ENCODE assay signal across 8 cellular contexts in genomic region chr9:134326754-134327526, GRCh38. TPM values are rescaled to one million over a fixed set of nuclear protein-coding genes. Genes with fewer than 3 reads are reported as not detected.
A peak's percentile ranks its signal among the peaks of the same experiment; 100 is the strongest.
DNase-seq lines count a peak whose midpoint lies in the region; ATAC-seq and TF ChIP-seq lines count a peak whose summit lies in the region.

No MANE protein-coding gene starts in this region.

- peaks cover 51% of the 10 kb centered on the region for H4K20me1 ChIP-seq in neural progenitor cell (ENCODE audit: low read depth)

- no peaks in the 10 kb centered on the region for H3K9me3 ChIP-seq in SJCRH30 (replicated peaks)
- no peaks in the 10 kb centered on the region for H3K9me3 ChIP-seq in neural progenitor cell (ENCODE audit: low read depth)

- H3K4me1 ChIP-seq in SJCRH30 (peaks cover 36% of the 10 kb centered on the region), neural progenitor cell (peaks cover 54% of the 10 kb centered on the region)

- no peaks in the 10 kb centered on the region for H3K36me3 ChIP-seq in SJCRH30
- H3K36me3 ChIP-seq in neural progenitor cell, result no peaks in the 10 kb centered on the region

- no peak overlapping the region for H2AFZ ChIP-seq in neural progenitor cell (replicated peaks)

- intact Hi-C loops in activated T-helper 1 cell treated with anti-CD3 and anti-CD28 coated beads, Interleukin-12 subunit alpha, Interleukin-12 subunit beta, Interleukin-2, Interleukin-4 antibody, amounts not matched to agents 30 ng/mL and 10 ng/mL and 1 ng/mL, durations not matched to agents 14 hours and 24 hours and 36 hours (cut with micrococcal nuclease), result loop anchor here (5.0 to 10.0 kb wide), 3 partner anchors 65 to 155 kb away; no protein-coding TSS in a partner anchor

- no peak overlapping the region for H3K27ac Mint-ChIP-seq in neural progenitor cell
- H3K27ac Mint-ChIP-seq in activated T-helper 1 cell treated with anti-CD3 and anti-CD28 coated beads, Interleukin-12 subunit alpha, Interleukin-12 subunit beta, Interleukin-2, Interleukin-4 antibody, amounts not matched to agents 30 ng/mL and 10 ng/mL and 1 ng/mL, durations not matched to agents 14 hours and 24 hours and 36 hours, result no peak overlapping the region

- H3K27me3 ChIP-seq in SJCRH30, result peaks cover 9% of the 10 kb centered on the region
- no peaks in the 10 kb centered on the region for H3K27me3 ChIP-seq in neural progenitor cell

- peaks cover 11% of the 10 kb centered on the region for H3K27me3 Mint-ChIP-seq in neural progenitor cell (ENCODE audit: insufficient read depth, low read depth)
- H3K27me3 Mint-ChIP-seq in activated T-helper 1 cell treated with anti-CD3 and anti-CD28 coated beads, Interleukin-12 subunit alpha, Interleukin-12 subunit beta, Interleukin-2, Interleukin-4 antibody, amounts not matched to agents 30 ng/mL and 10 ng/mL and 1 ng/mL, durations not matched to agents 14 hours and 24 hours and 36 hours (ENCODE audit: insufficient read depth), result peaks cover 30% of the 10 kb centered on the region

- peaks cover 48% of the 10 kb centered on the region for H3F3A ChIP-seq in neural progenitor cell (ENCODE audit: low read depth)

- H3K36me3 Mint-ChIP-seq in neural progenitor cell, result no peaks in the 10 kb centered on the region
- no peaks in the 10 kb centered on the region for H3K36me3 Mint-ChIP-seq in activated T-helper 1 cell treated with anti-CD3 and anti-CD28 coated beads, Interleukin-12 subunit alpha, Interleukin-12 subunit beta, Interleukin-2, Interleukin-4 antibody, amounts not matched to agents 30 ng/mL and 10 ng/mL and 1 ng/mL, durations not matched to agents 14 hours and 24 hours and 36 hours (ENCODE audit: low read depth)

- peaks cover 44% of the 10 kb centered on the region for H3K4me1 Mint-ChIP-seq in neural progenitor cell
- peaks cover 6% of the 10 kb centered on the region for H3K4me1 Mint-ChIP-seq in activated T-helper 1 cell treated with anti-CD3 and anti-CD28 coated beads, Interleukin-12 subunit alpha, Interleukin-12 subunit beta, Interleukin-2, Interleukin-4 antibody, amounts not matched to agents 30 ng/mL and 10 ng/mL and 1 ng/mL, durations not matched to agents 14 hours and 24 hours and 36 hours (ENCODE audit: low read depth)

- peak overlapping the region; percentile 51 for H3K9ac ChIP-seq in neural progenitor cell

- H3K4me2 ChIP-seq in neural progenitor cell, result peak overlapping the region; percentile 99

- H3K79me2 ChIP-seq in neural progenitor cell (ENCODE audit: low read depth), result peaks cover 49% of the 10 kb centered on the region

- H3K9me3 Mint-ChIP-seq in neural progenitor cell, result no peaks in the 10 kb centered on the region
- H3K9me3 Mint-ChIP-seq in activated T-helper 1 cell treated with anti-CD3 and anti-CD28 coated beads, Interleukin-12 subunit alpha, Interleukin-12 subunit beta, Interleukin-2, Interleukin-4 antibody, amounts not matched to agents 30 ng/mL and 10 ng/mL and 1 ng/mL, durations not matched to agents 14 hours and 24 hours and 36 hours, result no peaks in the 10 kb centered on the region

- H3K27ac ChIP-seq in SJCRH30, result peak overlapping the region; percentile 4; the same call in 1 of the 2 replicates
- no peak overlapping the region for H3K27ac ChIP-seq in neural progenitor cell

- no peak for ATAC-seq in HG03175 (IDR thresholded peaks at IDR 0.05; ENCODE audit: unreplicated experiment)

- TF ChIP-seq CTCF in fibroblast of mammary gland (conservative IDR thresholded peaks at IDR 0.05; ENCODE audit: control insufficient read depth, insufficient read depth, low read depth, low read length) (no peak), neural progenitor cell (IDR thresholded peaks at IDR 0.05) (no peak)

- H3K4me3 Mint-ChIP-seq in neural progenitor cell, result peak overlapping the region; percentile 86
- no peak overlapping the region for H3K4me3 Mint-ChIP-seq in activated T-helper 1 cell treated with anti-CD3 and anti-CD28 coated beads, Interleukin-12 subunit alpha, Interleukin-12 subunit beta, Interleukin-2, Interleukin-4 antibody, amounts not matched to agents 30 ng/mL and 10 ng/mL and 1 ng/mL, durations not matched to agents 14 hours and 24 hours and 36 hours

- H3K4me3 ChIP-seq in SJCRH30, result peak overlapping the region; percentile 75
- H3K4me3 ChIP-seq in fibroblast of mammary gland (ENCODE audit: control insufficient read depth, low read depth, low read length), result peak overlapping the region; percentile 61
- H3K4me3 ChIP-seq in neural progenitor cell, result peak overlapping the region; percentile 98

- DNase-seq in DMS 273 (lab: John Stamatoyannopoulos, UW; ENCODE audit: unreplicated experiment) (peak; percentile 60), DMS 273 treated with DMSO at 0.1 percent for 48 hours (lab: John Stamatoyannopoulos, UW) (no peak), SJCRH30 (peak in 1 of 2 experiments; percentile 59), fibroblast of mammary gland (ENCODE audit: low read depth) (peak; percentile 31), neural progenitor cell (ENCODE audit: low spot score) (peak; percentile 67), SIG-M5 (lab: John Stamatoyannopoulos, UW) (no peak)
- no peak for DNase-seq in activated T-helper 1 cell treated with anti-CD3 and anti-CD28 coated beads, Interleukin-12 subunit alpha, Interleukin-12 subunit beta, Interleukin-2, Interleukin-4 antibody, amounts not matched to agents 30 ng/mL and 10 ng/mL and 1 ng/mL, durations not matched to agents 14 hours and 24 hours and 36 hours (ENCODE audit: low spot score)

RNA-seq across cellular contexts. Expression of gene RXRA, which starts 0.7 kb away (rescaled TPM):
- total RNA-seq in SJCRH30 (2014; rRNA removed; shearing (Covaris generic)), result 37.0 and 39.1 TPM in 2 replicates
- 11.6 and 25.5 TPM in 2 replicates for total RNA-seq in neural progenitor cell (ENCODE audit: low replicate concordance)
- total RNA-seq in activated T-helper 1 cell treated with anti-CD3 and anti-CD28 coated beads, Interleukin-12 subunit alpha, Interleukin-12 subunit beta, Interleukin-2, Interleukin-4 antibody, amounts not matched to agents 30 ng/mL and 10 ng/mL and 1 ng/mL, durations not matched to agents 14 hours and 24 hours and 36 hours, result 0.71 and 0.91 TPM in 2 replicates

Comparison
In these comparisons a context has a peak if more than half of its experiments do, and no peak if none do; other contexts are left out.
1. DNase-seq: peak in DMS 273 (single experiment), fibroblast of mammary gland (single experiment) and neural progenitor cell (single experiment); none in DMS 273 treated with DMSO at 0.1 percent for 48 hours (single experiment), activated T-helper 1 cell treated with anti-CD3 and anti-CD28 coated beads, Interleukin-12 subunit alpha, Interleukin-12 subunit beta, Interleukin-2, Interleukin-4 antibody, amounts not matched to agents 30 ng/mL and 10 ng/mL and 1 ng/mL, durations not matched to agents 14 hours and 24 hours and 36 hours (single experiment) and SIG-M5 (single experiment).
2. Peak in every context shown above with its lines, with median percentiles within 50 percentile points of each other: H3K4me3 ChIP-seq.